In the genomic region with DNA sequence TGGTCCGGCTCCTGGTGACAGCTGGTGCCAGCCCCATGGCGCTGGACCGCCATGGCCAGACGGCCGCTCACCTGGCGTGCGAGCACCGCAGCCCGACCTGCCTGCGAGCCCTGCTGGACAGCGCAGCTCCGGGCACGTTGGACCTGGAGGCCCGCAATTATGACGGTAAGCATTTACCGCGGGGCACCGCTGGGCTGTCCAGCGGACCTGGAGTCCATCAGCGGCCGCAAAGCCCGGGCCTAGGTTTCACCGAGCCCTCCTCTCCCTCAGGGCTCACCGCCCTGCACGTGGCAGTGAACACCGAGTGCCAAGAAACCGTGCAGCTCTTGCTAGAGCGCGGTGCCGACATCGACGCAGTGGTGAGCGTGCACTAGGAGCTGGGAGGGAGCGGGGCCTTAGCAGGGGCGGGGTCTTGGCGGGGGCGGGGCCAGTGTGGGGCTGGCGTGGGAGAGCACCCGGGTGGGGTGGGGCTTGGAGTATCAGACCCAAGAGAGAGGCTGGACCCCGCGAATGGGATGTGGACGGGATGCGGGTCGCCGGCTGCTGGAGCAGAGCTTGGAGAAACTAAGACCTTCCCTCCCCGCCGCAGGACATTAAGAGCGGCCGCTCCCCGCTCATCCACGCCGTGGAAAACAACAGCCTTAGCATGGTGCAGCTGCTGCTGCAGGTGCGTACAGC, we compare ENCODE assay signal across 11 cellular contexts. TPM values are rescaled to one million over a fixed set of nuclear protein-coding genes. Genes with fewer than 3 reads are reported as not detected.
DNase-seq lines count a peak whose midpoint lies in the region; ATAC-seq, FAIRE-seq and TF ChIP-seq lines count a peak whose summit lies in the region.
"Had no signal": no experiment of that assay in that cellular context is flagged by ENCODE, and none has a peak within 500 bp of the region (broad histone marks: within the 10 kb centered on the region; RNA-seq: fewer than 3 reads in every experiment).

No MANE protein-coding gene starts in this region.

- no peak for ATAC-seq in HCT116
- no peak for ATAC-seq in HG03439 (IDR thresholded peaks at IDR 0.05; ENCODE audit: unreplicated experiment)
- no peak for ATAC-seq in activated CD4-positive, alpha-beta T cell treated with anti-CD3 and anti-CD28 coated beads for 36 hours

- TF ChIP-seq RAD21 in HCT116 (IDR thresholded peaks at IDR 0.05; ENCODE audit: low read depth): no peak

- H3K27me3 ChIP-seq in HCT116 (ENCODE audit: insufficient read depth, low read length) (no peaks in the 10 kb centered on the region), kidney epithelial cell (ENCODE audit: control insufficient read depth, insufficient read depth, low read length) (no peaks in the 10 kb centered on the region)

- no peak overlapping the region for H3K9ac ChIP-seq in HCT116 (ENCODE audit: low read length)

- no peaks in the 10 kb centered on the region for H3K9me3 Mint-ChIP-seq in activated CD4-positive, alpha-beta T cell treated with anti-CD3 and anti-CD28 coated beads for 36 hours (ENCODE audit: low read depth)

- TF ChIP-seq POLR2A in HCT116 (IDR thresholded peaks at IDR 0.05; ENCODE audit: borderline replicate concordance, extremely low read depth, insufficient read depth, insufficient read length) (no peak), GM12892 (IDR thresholded peaks at IDR 0.05; ENCODE audit: low read depth, low read length) (no peak)

- DNase-seq in HCT116 (ENCODE audit: low read depth, low spot score) (no peak), coronary artery (ENCODE audit: low spot score) (peak; percentile 88), kidney epithelial cell (ENCODE audit: low read depth) (no peak), skeletal muscle cell (ENCODE audit: low read depth) (no peak), GM12892 (ENCODE audit: insufficient read length) (no peak), NCI-H1436 (lab: John Stamatoyannopoulos, UW) (no peak)
- DNase-seq in activated CD4-positive, alpha-beta T cell treated with anti-CD3 and anti-CD28 coated beads for 36 hours: no peak
- DNase-seq: NCI-H2081; stimulated activated CD4-positive, alpha-beta T cell treated with anti-CD3 and anti-CD28 coated beads, Interleukin-4, amount 100 ng/mL, for 24 hours had no signal

- H3K4me1 ChIP-seq in HCT116 (ENCODE audit: control insufficient read depth in 1 of 2, insufficient read depth in 2 of 2, low read length in 2 of 2): peaks cover 25 to 46% of the 10 kb centered on the region in 2 experiments

- no peaks in the 10 kb centered on the region for H3K9me3 ChIP-seq in HCT116 (ENCODE audit: control insufficient read depth in 1 of 2, insufficient read depth in 1 of 2, low read depth in 1 of 2, low read length in 2 of 2)

- POLR2A ChIA-PET in HCT116 (lab: Charles Lee): no interaction called here
- POLR2A ChIA-PET in activated CD4-positive, alpha-beta T cell treated with anti-CD3 and anti-CD28 coated beads for 36 hours (lab: Charles Lee): interaction anchor here (0.8 kb wide), 1 partner anchor 10 kb away, joined by 3 read pairs; no protein-coding TSS in a partner anchor

- H3K36me3 Mint-ChIP-seq in activated CD4-positive, alpha-beta T cell treated with anti-CD3 and anti-CD28 coated beads for 36 hours (ENCODE audit: low read depth): peaks cover 71% of the 10 kb centered on the region

- no peak for FAIRE-seq in GM12892 (lab: Jason Lieb, UNC)
- FAIRE-seq: endometrium had no signal

- peak overlapping the region; percentile 30; the same call in 1 of the 2 replicates for H3K27ac ChIP-seq in HCT116 (ENCODE audit: low read depth, low read length)
- peak overlapping the region; percentile 77 to 89 for H3K27ac ChIP-seq in coronary artery

- H3K4me3 ChIP-seq in HCT116 (replicated peaks in 1 of 2; ENCODE audit: low read depth in 1 of 2, low read length in 2 of 2) (no peak overlapping the region), coronary artery (peak overlapping the region; percentile 76), kidney epithelial cell (ENCODE audit: low read depth, low read length) (peak overlapping the region; percentile 12), skeletal muscle cell (ENCODE audit: low read depth, low read length) (peak overlapping the region; percentile 53)

- H2AFZ ChIP-seq in HCT116 (ENCODE audit: low read depth, low read length, poor library complexity, severe bottlenecking): no peak overlapping the region

- RAD21 ChIA-PET in HCT116 (lab: Charles Lee; ENCODE audit: low non-redundant PET in 1 of 2, low total read pairs in 2 of 2, uncharacterized antibody in 2 of 2, unreplicated experiment in 2 of 2): no interaction called here

- intact Hi-C loops in HCT116 (cut with micrococcal nuclease): no loop called here
- intact Hi-C loops in activated CD4-positive, alpha-beta T cell treated with anti-CD3 and anti-CD28 coated beads for 36 hours (cut with DNase I, micrococcal nuclease): loop anchor here in 1 of 2 experiments (10.0 kb wide), 1 partner anchor 1848 kb away; the partner anchor contains the start of gene CALM3

- H3K27ac Mint-ChIP-seq in activated CD4-positive, alpha-beta T cell treated with anti-CD3 and anti-CD28 coated beads for 36 hours: no peak overlapping the region

- CTCF ChIA-PET in HCT116 (lab: Charles Lee): no interaction called here
- CTCF ChIA-PET in activated CD4-positive, alpha-beta T cell treated with anti-CD3 and anti-CD28 coated beads for 36 hours (lab: Charles Lee): interaction anchor here (1.0 to 1.8 kb wide), 2 partner anchors 13 to 35 kb away, joined by 3 to 10 read pairs; no protein-coding TSS in a partner anchor

- no peaks in the 10 kb centered on the region for H4K20me1 ChIP-seq in HCT116 (ENCODE audit: insufficient read depth)

- no peaks in the 10 kb centered on the region for H3K9me2 ChIP-seq in HCT116 (ENCODE audit: insufficient read depth)

- no peak overlapping the region for H3K4me2 ChIP-seq in HCT116 (ENCODE audit: low read length)

- H3K36me3 ChIP-seq in HCT116 (ENCODE audit: control insufficient read depth in 1 of 2, insufficient read depth in 2 of 2, low read length in 2 of 2): peaks cover 3 to 7% of the 10 kb centered on the region in 2 experiments; a peak in 2 of 4 replicates
- H3K36me3 ChIP-seq in kidney epithelial cell (ENCODE audit: control insufficient read depth, insufficient read depth, low read length): peaks cover 8% of the 10 kb centered on the region

- H3K4me1 Mint-ChIP-seq in activated CD4-positive, alpha-beta T cell treated with anti-CD3 and anti-CD28 coated beads for 36 hours: peaks cover 53% of the 10 kb centered on the region

- BruUV-seq in HCT116 (replicated peaks; lab: Mats Ljungman, UMichigan): no TSS peak

- no peaks in the 10 kb centered on the region for H3K27me3 Mint-ChIP-seq in activated CD4-positive, alpha-beta T cell treated with anti-CD3 and anti-CD28 coated beads for 36 hours

- no peak overlapping the region for H3K4me3 Mint-ChIP-seq in activated CD4-positive, alpha-beta T cell treated with anti-CD3 and anti-CD28 coated beads for 36 hours

- H3K79me2 ChIP-seq in HCT116 (ENCODE audit: insufficient read depth, low read length): peaks cover 9% of the 10 kb centered on the region; the same call in 1 of the 2 replicates

- TF ChIP-seq CTCF in HCT116 (IDR thresholded peaks at IDR 0.05 in 2 of 3, conservative IDR thresholded peaks at IDR 0.05 in 1 of 3; ENCODE audit: borderline replicate concordance in 1 of 3, insufficient read depth in 1 of 3, low read depth in 2 of 3, low read length in 2 of 3) (no peak), coronary artery (IDR thresholded peaks at IDR 0.05) (no peak), kidney epithelial cell (IDR thresholded peaks at IDR 0.05; ENCODE audit: insufficient read depth, low read length, poor library complexity, severe bottlenecking) (no peak)

TF ChIP-seq in HCT116, 20 proteins besides CTCF, POLR2A, EP300 and RAD21 (continues in another document):
- TF ChIP-seq ZFX (IDR thresholded peaks at IDR 0.05) (no peak), FOSL1 (IDR thresholded peaks at IDR 0.05; ENCODE audit: low read depth) (no peak), TCF7L2 (IDR thresholded peaks at IDR 0.05; ENCODE audit: borderline replicate concordance, extremely low read depth, insufficient read depth, insufficient read length) (no peak), MAX (IDR thresholded peaks at IDR 0.05) (no peak), YY1 (IDR thresholded peaks at IDR 0.05; ENCODE audit: extremely low read depth, insufficient replicate concordance, low read depth, low read length) (no peak), ELF1 (IDR thresholded peaks at IDR 0.05; ENCODE audit: borderline replicate concordance, low read depth) (no peak), ZNF274 (IDR thresholded peaks at IDR 0.05; ENCODE audit: low read depth, low read length) (no peak), EZH2phosphoT487 (IDR thresholded peaks at IDR 0.05; ENCODE audit: borderline replicate concordance) (no peak)

RNA-seq across cellular contexts. Expression of gene BCL3, which starts 8.7 kb away (rescaled TPM):
- total RNA-seq in HCT116 (2021; ENCODE audit: unreplicated experiment) (37.9 TPM), kidney epithelial cell (16.2 and 19.1 TPM in 2 replicates)
- polyA plus RNA-seq in HCT116 (2012): 33.1 and 43.5 TPM in 2 replicates
- 3.3 TPM for polyA plus RNA-seq in GM12892 (2012; ENCODE audit: missing spikeins)
- total RNA-seq in activated CD4-positive, alpha-beta T cell treated with anti-CD3 and anti-CD28 coated beads for 36 hours: 10 to 100 TPM; 56.2 to 81.5 TPM

RNA-seq across cellular contexts. Expression of gene CBLC, which starts 20.5 kb away (rescaled TPM):
- total RNA-seq in HCT116 (2021; ENCODE audit: unreplicated experiment) (54.3 TPM), kidney epithelial cell (8.8 and 9.9 TPM in 2 replicates)
- polyA plus RNA-seq in HCT116 (2012): 54.5 and 58.3 TPM in 2 replicates
- not detected for polyA plus RNA-seq in GM12892 (2012; ENCODE audit: missing spikeins)
- total RNA-seq in activated CD4-positive, alpha-beta T cell treated with anti-CD3 and anti-CD28 coated beads for 36 hours: not detected

RNA-seq across cellular contexts. Expression of gene BCAM, which starts 51.7 kb away (rescaled TPM):
- total RNA-seq in HCT116 (2021; ENCODE audit: unreplicated experiment) (78.7 TPM), kidney epithelial cell (27.6 and 29.6 TPM in 2 replicates)
- 64.0 and 72.3 TPM in 2 replicates for polyA plus RNA-seq in HCT116 (2012)
- polyA plus RNA-seq in GM12892 (2012; ENCODE audit: missing spikeins): not detected
- not detected for total RNA-seq in activated CD4-positive, alpha-beta T cell treated with anti-CD3 and anti-CD28 coated beads for 36 hours

RNA-seq across cellular contexts. Expression of gene CEACAM16, which starts 58.2 kb away (rescaled TPM):
- total RNA-seq in HCT116 (2021; ENCODE audit: unreplicated experiment): not detected
- polyA plus RNA-seq in HCT116 (2012): not detected in 2 replicates
- total RNA-seq in kidney epithelial cell: not detected in 2 replicates
- polyA plus RNA-seq in GM12892 (2012; ENCODE audit: missing spikeins): not detected
- not detected for total RNA-seq in activated CD4-positive, alpha-beta T cell treated with anti-CD3 and anti-CD28 coated beads for 36 hours

Comparison
In these comparisons a context has a peak if more than half of its experiments do, and no peak if none do; other contexts are left out.
1. H3K4me3 ChIP-seq: peak in coronary artery (single experiment), kidney epithelial cell (single experiment) and skeletal muscle cell (single experiment); none in HCT116 (0 of 2).
2. RNA of gene BCAM, which starts 51.7 kb away (total RNA-seq): 78.7 TPM in HCT116 (single experiment) and 27.6 to 29.6 TPM in kidney epithelial cell; not detected in activated CD4-positive, alpha-beta T cell treated with anti-CD3 and anti-CD28 coated beads for 36 hours; every median in the first group is over 10 times any median in the second.